11 cellular contexts compared by ENCODE assay signal in genomic region chr3:71478568-71478967, GRCh38.
DNase-seq lines count a peak whose midpoint lies in the region; ATAC-seq lines count a peak whose summit lies in the region.
"Had no signal": no experiment of that assay in that cellular context is flagged by ENCODE, and none has a peak within 500 bp of the region (broad histone marks: within the 10 kb centered on the region; RNA-seq: fewer than 3 reads in every experiment).

No MANE protein-coding gene starts in this region.

- H3K27me3 Mint-ChIP-seq in activated naive CD8-positive, alpha-beta T cell treated with anti-CD3 and anti-CD28 coated beads for 36 hours, result no peaks in the 10 kb centered on the region
- H3K27me3 Mint-ChIP-seq: dendritic cell treated with granulocyte-macrophage colony-stimulating factor and Interleukin-4, amounts not matched to agents 40 ng/mL and 50 ng/mL, for 4 days had no signal

- peaks cover 72% of the 10 kb centered on the region for H3K4me1 Mint-ChIP-seq in activated naive CD8-positive, alpha-beta T cell treated with anti-CD3 and anti-CD28 coated beads for 36 hours

- H3K27ac Mint-ChIP-seq in activated naive CD8-positive, alpha-beta T cell treated with anti-CD3 and anti-CD28 coated beads for 36 hours, result peak overlapping the region; percentile 99
- H3K27ac Mint-ChIP-seq: dendritic cell treated with granulocyte-macrophage colony-stimulating factor and Interleukin-4, amounts not matched to agents 40 ng/mL and 50 ng/mL, for 4 days had no signal

- peaks cover 14% of the 10 kb centered on the region for H3K9me3 Mint-ChIP-seq in activated naive CD8-positive, alpha-beta T cell treated with anti-CD3 and anti-CD28 coated beads for 36 hours

- ATAC-seq in HG02840 (IDR thresholded peaks at IDR 0.05; ENCODE audit: low FRiP score, unreplicated experiment) (no peak), HG03280 (IDR thresholded peaks at IDR 0.05; ENCODE audit: unreplicated experiment) (no peak)

- peak overlapping the region; percentile 6 for H3K4me3 Mint-ChIP-seq in activated naive CD8-positive, alpha-beta T cell treated with anti-CD3 and anti-CD28 coated beads for 36 hours
- H3K4me3 Mint-ChIP-seq: dendritic cell treated with granulocyte-macrophage colony-stimulating factor and Interleukin-4, amounts not matched to agents 40 ng/mL and 50 ng/mL, for 4 days had no signal

- H3K36me3 Mint-ChIP-seq in activated naive CD8-positive, alpha-beta T cell treated with anti-CD3 and anti-CD28 coated beads for 36 hours, result peaks cover 62% of the 10 kb centered on the region

- DNase-seq in AG08396 (ENCODE audit: low spot score) (peak; percentile 23), NCI-H69 (lab: John Stamatoyannopoulos, UW) (no peak), DMS114 treated with DMSO at 0.1 percent for 48 hours (lab: John Stamatoyannopoulos, UW; ENCODE audit: unreplicated experiment) (no peak)
- DNase-seq in activated CD4-positive, alpha-beta T cell treated with anti-CD3 and anti-CD28 coated beads for 1 hour, result peak; percentile 61
- DNase-seq in activated naive CD8-positive, alpha-beta T cell treated with anti-CD3 and anti-CD28 coated beads for 36 hours, result peak; percentile 82
- DNase-seq in stimulated activated CD4-positive, alpha-beta T cell treated with anti-CD3 and anti-CD28 coated beads, Interleukin-12 subunit alpha, Interleukin-12 subunit beta, amount 100 ng/mL, for 24 hours (ENCODE audit: low read depth in 2 of 2), result peak; percentile 54 to 61
- DNase-seq: NCI-H2171 treated with DMSO at 0.1 percent for 48 hours, ovary had no signal

Comparison
In these comparisons a context has a peak if more than half of its experiments do, and no peak if none do; other contexts are left out.
1. DNase-seq: peak in AG08396 (single experiment), activated CD4-positive, alpha-beta T cell treated with anti-CD3 and anti-CD28 coated beads for 1 hour (single experiment), activated naive CD8-positive, alpha-beta T cell treated with anti-CD3 and anti-CD28 coated beads for 36 hours (single experiment) and stimulated activated CD4-positive, alpha-beta T cell treated with anti-CD3 and anti-CD28 coated beads, Interleukin-12 subunit alpha, Interleukin-12 subunit beta, amount 100 ng/mL, for 24 hours (2 of 2); none in NCI-H69 (single experiment) and DMS114 treated with DMSO at 0.1 percent for 48 hours (single experiment).